9 cellular contexts compared by ENCODE assay signal in the genomic region with DNA sequence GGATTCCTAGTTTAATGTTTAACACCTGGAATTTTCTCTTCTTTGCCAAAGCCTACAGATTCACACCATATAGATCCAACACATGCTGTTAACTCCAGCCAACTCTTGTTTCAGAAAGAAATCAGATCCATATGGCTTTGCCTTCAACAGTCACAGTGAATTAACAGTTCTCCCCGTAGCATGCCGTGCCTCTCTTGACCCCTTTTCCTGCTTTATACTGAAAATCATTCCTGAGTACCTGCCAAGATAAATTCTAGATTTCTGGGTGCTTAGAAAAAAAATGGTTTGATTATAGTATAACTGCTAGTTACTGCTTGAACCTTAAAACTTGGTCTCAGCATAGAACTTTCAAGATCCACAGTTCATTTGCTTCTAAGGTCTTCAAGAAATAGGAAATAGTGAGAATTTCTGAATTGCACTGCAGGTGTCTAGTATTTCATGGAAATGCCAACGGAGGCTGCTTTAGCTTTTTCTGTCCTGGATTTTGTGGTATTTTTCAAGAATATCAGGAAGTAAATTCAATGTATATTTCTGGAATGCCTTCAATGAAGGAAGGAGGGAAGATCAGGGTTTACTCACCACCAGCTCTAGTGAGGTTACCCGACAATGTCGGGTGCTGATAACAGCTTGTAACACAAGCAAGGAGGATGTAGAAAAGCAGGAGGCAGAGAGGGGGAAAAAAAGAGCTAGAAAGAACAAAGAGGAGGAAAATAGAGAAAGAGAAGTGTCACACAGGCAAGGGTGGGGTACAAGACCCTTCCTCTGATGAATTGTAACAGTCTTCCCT. TPM values are rescaled to one million over a fixed set of nuclear protein-coding genes. Genes with fewer than 3 reads are reported as not detected.
DNase-seq lines count a peak whose midpoint lies in the region; ATAC-seq and TF ChIP-seq lines count a peak whose summit lies in the region.
"Had no signal": no experiment of that assay in that cellular context is flagged by ENCODE, and none has a peak within 500 bp of the region (broad histone marks: within the 10 kb centered on the region; RNA-seq: fewer than 3 reads in every experiment).

No MANE protein-coding gene starts in this region.

- no peak overlapping the region for H3K27ac Mint-ChIP-seq in stimulated activated naive CD8-positive, alpha-beta T cell treated with anti-CD3 and anti-CD28 coated beads, Interleukin-15, Interleukin-2, amounts not matched to agents 100 ng/mL and 50 ng/mL, for 24 hours
- H3K27ac Mint-ChIP-seq in activated T-helper 1 cell treated with anti-CD3 and anti-CD28 coated beads, Interleukin-12 subunit alpha, Interleukin-12 subunit beta, Interleukin-2, Interleukin-4 antibody, amounts not matched to agents 30 ng/mL and 10 ng/mL and 1 ng/mL, durations not matched to agents 14 hours and 24 hours and 36 hours: no peak overlapping the region

- peaks cover 16% of the 10 kb centered on the region for H3K27me3 Mint-ChIP-seq in stimulated activated naive CD8-positive, alpha-beta T cell treated with anti-CD3 and anti-CD28 coated beads, Interleukin-15, Interleukin-2, amounts not matched to agents 100 ng/mL and 50 ng/mL, for 24 hours
- peaks cover 22% of the 10 kb centered on the region for H3K27me3 Mint-ChIP-seq in activated T-helper 1 cell treated with anti-CD3 and anti-CD28 coated beads, Interleukin-12 subunit alpha, Interleukin-12 subunit beta, Interleukin-2, Interleukin-4 antibody, amounts not matched to agents 30 ng/mL and 10 ng/mL and 1 ng/mL, durations not matched to agents 14 hours and 24 hours and 36 hours (ENCODE audit: insufficient read depth)

- intact Hi-C loops in breast epithelium (cut with DNase I; ENCODE audit: low total_unique reads) (no loop called here), right lobe of liver (cut with DNase I) (no loop called here), aorta (cut with DNase I) (no loop called here)
- intact Hi-C loops in activated T-helper 1 cell treated with anti-CD3 and anti-CD28 coated beads, Interleukin-12 subunit alpha, Interleukin-12 subunit beta, Interleukin-2, Interleukin-4 antibody, amounts not matched to agents 30 ng/mL and 10 ng/mL and 1 ng/mL, durations not matched to agents 14 hours and 24 hours and 36 hours (cut with micrococcal nuclease): no loop called here

- H3K4me1 Mint-ChIP-seq in stimulated activated naive CD8-positive, alpha-beta T cell treated with anti-CD3 and anti-CD28 coated beads, Interleukin-15, Interleukin-2, amounts not matched to agents 100 ng/mL and 50 ng/mL, for 24 hours (ENCODE audit: low read depth): peaks cover 12% of the 10 kb centered on the region
- H3K4me1 Mint-ChIP-seq in activated T-helper 1 cell treated with anti-CD3 and anti-CD28 coated beads, Interleukin-12 subunit alpha, Interleukin-12 subunit beta, Interleukin-2, Interleukin-4 antibody, amounts not matched to agents 30 ng/mL and 10 ng/mL and 1 ng/mL, durations not matched to agents 14 hours and 24 hours and 36 hours (ENCODE audit: low read depth): no peaks in the 10 kb centered on the region

- peak overlapping the region; percentile 17 for H3K4me3 Mint-ChIP-seq in stimulated activated naive CD8-positive, alpha-beta T cell treated with anti-CD3 and anti-CD28 coated beads, Interleukin-15, Interleukin-2, amounts not matched to agents 100 ng/mL and 50 ng/mL, for 24 hours
- no peak overlapping the region for H3K4me3 Mint-ChIP-seq in activated T-helper 1 cell treated with anti-CD3 and anti-CD28 coated beads, Interleukin-12 subunit alpha, Interleukin-12 subunit beta, Interleukin-2, Interleukin-4 antibody, amounts not matched to agents 30 ng/mL and 10 ng/mL and 1 ng/mL, durations not matched to agents 14 hours and 24 hours and 36 hours

- H3K9me3 ChIP-seq in breast epithelium (no peaks in the 10 kb centered on the region), right lobe of liver (no peaks in the 10 kb centered on the region), aorta (ENCODE audit: control insufficient read depth, low read length) (no peaks in the 10 kb centered on the region)

- peak overlapping the region; percentile 25 to 60 (median 28) for H3K4me3 ChIP-seq in breast epithelium
- peak overlapping the region; percentile 8 to 36 (median 31) for H3K4me3 ChIP-seq in right lobe of liver
- H3K4me3 ChIP-seq in aorta (ENCODE audit: low read length in 2 of 2): peak overlapping the region; percentile 62 to 84

- H3K4me1 ChIP-seq in breast epithelium: peaks cover 0 to 4% of the 10 kb centered on the region in 2 donors
- H3K4me1 ChIP-seq in right lobe of liver: peaks cover 0 to 49% (median 7%) of the 10 kb centered on the region in 4 donors
- no peaks in the 10 kb centered on the region for H3K4me1 ChIP-seq in aorta (ENCODE audit: control insufficient read depth in 1 of 2, insufficient read depth in 2 of 2, low read length in 2 of 2)

- TF ChIP-seq CTCF in breast epithelium (IDR thresholded peaks at IDR 0.05): no peak
- no peak for TF ChIP-seq CTCF in right lobe of liver (IDR thresholded peaks at IDR 0.05)
- no peak for TF ChIP-seq CTCF in GM10266 (IDR thresholded peaks at IDR 0.05; ENCODE audit: control insufficient read depth, insufficient read depth, low read depth, missing control alignments)

- H3K9me3 Mint-ChIP-seq in stimulated activated naive CD8-positive, alpha-beta T cell treated with anti-CD3 and anti-CD28 coated beads, Interleukin-15, Interleukin-2, amounts not matched to agents 100 ng/mL and 50 ng/mL, for 24 hours: peaks cover 6% of the 10 kb centered on the region
- H3K9me3 Mint-ChIP-seq in activated T-helper 1 cell treated with anti-CD3 and anti-CD28 coated beads, Interleukin-12 subunit alpha, Interleukin-12 subunit beta, Interleukin-2, Interleukin-4 antibody, amounts not matched to agents 30 ng/mL and 10 ng/mL and 1 ng/mL, durations not matched to agents 14 hours and 24 hours and 36 hours: no peaks in the 10 kb centered on the region

- H3K36me3 ChIP-seq in breast epithelium (no peaks in the 10 kb centered on the region), right lobe of liver (no peaks in the 10 kb centered on the region), aorta (ENCODE audit: control insufficient read depth in 1 of 2, insufficient read depth in 2 of 2, low read length in 1 of 2) (no peaks in the 10 kb centered on the region)

- H3K27me3 ChIP-seq in breast epithelium (no peaks in the 10 kb centered on the region), right lobe of liver (no peaks in the 10 kb centered on the region), aorta (ENCODE audit: control insufficient read depth in 1 of 2, insufficient read depth in 2 of 2, low read length in 1 of 2) (no peaks in the 10 kb centered on the region)

- no peaks in the 10 kb centered on the region for H3K36me3 Mint-ChIP-seq in stimulated activated naive CD8-positive, alpha-beta T cell treated with anti-CD3 and anti-CD28 coated beads, Interleukin-15, Interleukin-2, amounts not matched to agents 100 ng/mL and 50 ng/mL, for 24 hours (ENCODE audit: low read depth)
- H3K36me3 Mint-ChIP-seq in activated T-helper 1 cell treated with anti-CD3 and anti-CD28 coated beads, Interleukin-12 subunit alpha, Interleukin-12 subunit beta, Interleukin-2, Interleukin-4 antibody, amounts not matched to agents 30 ng/mL and 10 ng/mL and 1 ng/mL, durations not matched to agents 14 hours and 24 hours and 36 hours (ENCODE audit: low read depth): no peaks in the 10 kb centered on the region

- DNase-seq in stimulated activated naive CD8-positive, alpha-beta T cell treated with anti-CD3 and anti-CD28 coated beads, Interleukin-15, Interleukin-2, amounts not matched to agents 100 U/mL and 50 U/mL, for 24 hours: no peak
- DNase-seq in breast epithelium (ENCODE audit: low spot score in 2 of 2): no peak
- no peak for DNase-seq in right lobe of liver
- DNase-seq in aorta: no peak
- no peak for DNase-seq in activated T-helper 1 cell treated with anti-CD3 and anti-CD28 coated beads, Interleukin-12 subunit alpha, Interleukin-12 subunit beta, Interleukin-2, Interleukin-4 antibody, amounts not matched to agents 30 ng/mL and 10 ng/mL and 1 ng/mL, durations not matched to agents 14 hours and 24 hours and 36 hours (ENCODE audit: low spot score)
- DNase-seq in SK-N-DZ (ENCODE audit: low spot score): no peak
- no peak for DNase-seq in GM10266 (ENCODE audit: extremely low spot score)
- DNase-seq: DMS153 had no signal

- TF ChIP-seq POLR2A in breast epithelium (IDR thresholded peaks at IDR 0.05): no peak
- TF ChIP-seq POLR2A in right lobe of liver (IDR thresholded peaks at IDR 0.05): no peak

- WGBS in right lobe of liver (ENCODE audit: insufficient coverage, low coverage, low lambda C conversion rate, missing lambda C conversion rate): 2% methylated on average over 5 of the region's 5 CpGs
- WGBS in aorta, 2 donors: 9 to 13% methylated on average over 5 of the region's 5 CpGs

- no peak overlapping the region for H3K27ac ChIP-seq in breast epithelium
- H3K27ac ChIP-seq in right lobe of liver: peak overlapping the region; percentile 11 to 45 (median 43)
- H3K27ac ChIP-seq in aorta (ENCODE audit: low read depth in 1 of 2, low read length in 2 of 2): no peak overlapping the region

- no peak for ATAC-seq in stimulated activated naive CD8-positive, alpha-beta T cell treated with anti-CD3 and anti-CD28 coated beads, Interleukin-15, Interleukin-2, amounts not matched to agents 100 U/mL and 50 U/mL, for 24 hours
- ATAC-seq in right lobe of liver (peak; percentile 53 to 68 (median 60)), aorta (ENCODE audit: low FRiP score) (no peak)

RNA-seq across cellular contexts. Expression of gene AASS, which starts 6.6 kb away (rescaled TPM):
- total RNA-seq in breast epithelium (10 to 100 TPM; 50.1 to 81.4 (median 60.6) TPM), right lobe of liver (10 to 100 TPM; 23.6 to 83.0 (median 39.0) TPM), aorta (10 to 100 TPM; 34.2 to 42.4 TPM)
- 10 to 100 TPM in 1 of 2 donors, 1 to 10 TPM in 1; 4.3 to 34.4 TPM for polyA plus RNA-seq in aorta
- 1.0 TPM in 2 replicates for total RNA-seq in activated T-helper 1 cell treated with anti-CD3 and anti-CD28 coated beads, Interleukin-12 subunit alpha, Interleukin-12 subunit beta, Interleukin-2, Interleukin-4 antibody, amounts not matched to agents 30 ng/mL and 10 ng/mL and 1 ng/mL, durations not matched to agents 14 hours and 24 hours and 36 hours
- 18.2 and 26.6 TPM in 2 replicates for polyA plus RNA-seq in SK-N-DZ (2014; cell fraction: cytosol; rRNA removed)
- 72.7 and 80.8 TPM in 2 replicates for polyA plus RNA-seq in SK-N-DZ (2014; cell fraction: nucleus; rRNA removed)

Comparison
In these comparisons a context has a peak if more than half of its experiments do, and no peak if none do; other contexts are left out.
1. ATAC-seq: peak in right lobe of liver (4 of 4); none in stimulated activated naive CD8-positive, alpha-beta T cell treated with anti-CD3 and anti-CD28 coated beads, Interleukin-15, Interleukin-2, amounts not matched to agents 100 U/mL and 50 U/mL, for 24 hours (single experiment) and aorta (single experiment).
2. H3K27ac ChIP-seq: peak in right lobe of liver (3 of 3); none in breast epithelium (0 of 2) and aorta (0 of 2).
3. RNA of gene AASS, which starts 6.6 kb away (total RNA-seq): 50.1 to 81.4 TPM in breast epithelium, 23.6 to 83.0 TPM in right lobe of liver and 34.2 to 42.4 TPM in aorta; 1.0 TPM in activated T-helper 1 cell treated with anti-CD3 and anti-CD28 coated beads, Interleukin-12 subunit alpha, Interleukin-12 subunit beta, Interleukin-2, Interleukin-4 antibody, amounts not matched to agents 30 ng/mL and 10 ng/mL and 1 ng/mL, durations not matched to agents 14 hours and 24 hours and 36 hours; every median in the first group is over 10 times any median in the second.
4. Peak in every context shown above with its lines, with median percentiles within 50 percentile points of each other: H3K4me3 ChIP-seq.